In the genomic region with DNA sequence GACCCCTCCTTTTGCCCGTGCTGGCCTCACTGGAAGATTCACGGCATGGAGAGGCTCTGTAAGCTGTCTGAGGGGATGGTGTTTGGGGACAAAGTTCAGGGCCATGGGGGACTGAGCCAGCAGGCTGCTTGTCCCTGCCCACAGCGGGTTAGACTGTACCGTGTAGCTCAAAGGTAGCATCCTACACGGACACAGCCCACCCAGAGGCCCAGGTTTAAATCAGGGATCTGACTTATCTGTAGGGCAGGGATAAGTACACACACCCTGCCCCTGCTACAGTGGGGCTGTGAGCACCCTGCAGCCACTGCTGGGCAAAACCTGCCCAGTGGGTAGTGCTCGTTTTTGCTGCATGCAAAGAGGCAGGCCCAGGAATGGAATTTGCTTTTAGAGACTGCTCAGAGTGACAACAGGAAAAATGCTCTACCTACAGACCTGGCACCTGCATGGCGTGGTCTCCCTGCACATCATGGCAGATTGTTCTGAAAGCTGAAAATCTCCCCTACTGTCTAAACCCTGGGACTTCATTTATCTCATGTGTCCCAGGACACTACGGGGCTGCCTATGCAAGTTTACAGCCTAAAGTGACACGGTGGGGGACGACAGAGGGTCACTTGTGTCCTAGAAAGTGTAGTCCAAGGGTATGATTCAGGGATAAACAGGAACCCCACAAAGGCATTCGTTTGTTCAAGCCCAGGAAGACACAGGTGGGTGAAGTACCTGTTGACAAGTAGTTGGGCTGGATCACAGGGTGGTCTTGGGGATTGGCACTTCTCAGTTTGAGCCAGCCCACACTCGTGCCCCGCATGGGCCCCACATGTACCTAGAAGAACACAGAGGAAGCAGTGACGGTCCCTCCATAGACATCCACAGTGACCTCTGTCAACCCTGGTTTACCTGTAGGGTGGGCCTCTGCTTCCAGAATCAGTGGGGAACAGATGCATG, we compare ENCODE assay signal across 17 cellular contexts. TPM values are rescaled to one million over a fixed set of nuclear protein-coding genes. Genes with fewer than 3 reads are reported as not detected.
DNase-seq lines count a peak whose midpoint lies in the region; ATAC-seq and TF ChIP-seq lines count a peak whose summit lies in the region.
"Had no signal": no experiment of that assay in that cellular context is flagged by ENCODE, and none has a peak within 500 bp of the region (broad histone marks: within the 10 kb centered on the region; RNA-seq: fewer than 3 reads in every experiment).

No MANE protein-coding gene starts in this region.

- TF ChIP-seq POLR2A in gastroesophageal sphincter (IDR thresholded peaks at IDR 0.05), result no peak

- no peaks in the 10 kb centered on the region for H3K36me3 Mint-ChIP-seq in activated CD8-positive, alpha-beta memory T cell treated with anti-CD3 and anti-CD28 coated beads, Interleukin-2, amount 10 ng/mL, durations not matched to agents 7 days and 5 days

- no peak overlapping the region for H3K27ac Mint-ChIP-seq in activated CD8-positive, alpha-beta memory T cell treated with anti-CD3 and anti-CD28 coated beads, Interleukin-2, amount 10 ng/mL, durations not matched to agents 7 days and 5 days

- no peak overlapping the region for H3K4me3 Mint-ChIP-seq in activated CD8-positive, alpha-beta memory T cell treated with anti-CD3 and anti-CD28 coated beads, Interleukin-2, amount 10 ng/mL, durations not matched to agents 7 days and 5 days

- no peaks in the 10 kb centered on the region for H3K9me3 Mint-ChIP-seq in activated CD8-positive, alpha-beta memory T cell treated with anti-CD3 and anti-CD28 coated beads, Interleukin-2, amount 10 ng/mL, durations not matched to agents 7 days and 5 days (ENCODE audit: low read depth)

- H3K27ac ChIP-seq in caudate nucleus (ENCODE audit: low read depth, low read length) (peak overlapping the region; percentile 44), liver (ENCODE audit: low read depth in 1 of 2, low read length in 2 of 2) (no peak overlapping the region), temporal lobe (ENCODE audit: low read depth, low read length) (peak overlapping the region; percentile 61), gastroesophageal sphincter (no peak overlapping the region)
- H3K27ac ChIP-seq: BLaER1 treated with 17β-estradiol and CSF1 and Interleukin-3, amounts not matched to agents 10 nM and 100 nM; KMS-11 had no signal

- H3K9ac ChIP-seq in liver (ENCODE audit: low read depth in 1 of 2, low read length in 2 of 2), result no peak overlapping the region
- H3K9ac ChIP-seq: BLaER1 treated with 17β-estradiol and CSF1 and Interleukin-3, amounts not matched to agents 10 nM and 100 nM; KMS-11 had no signal

- H3K4me1 ChIP-seq in liver (ENCODE audit: control insufficient read depth in 4 of 4, insufficient read depth in 4 of 4, low read length in 3 of 4) (peaks cover 0 to 7% (median 0%) of the 10 kb centered on the region in 4 donors), gastroesophageal sphincter (no peaks in the 10 kb centered on the region)

- TF ChIP-seq CTCF in liver (IDR thresholded peaks at IDR 0.05; ENCODE audit: low read depth, low read length, missing input control) (no peak), gastroesophageal sphincter (IDR thresholded peaks at IDR 0.05) (no peak)

- ATAC-seq in activated CD8-positive, alpha-beta memory T cell treated with anti-CD3 and anti-CD28 coated beads, Interleukin-2, amount 10 ng/mL, durations not matched to agents 7 days and 5 days, result no peak
- ATAC-seq in gastroesophageal sphincter, result no peak

- peak; percentile 51 for DNase-seq in activated CD8-positive, alpha-beta memory T cell treated with anti-CD3 and anti-CD28 coated beads for 24 hours
- no peak for DNase-seq in activated CD8-positive, alpha-beta memory T cell treated with anti-CD3 and anti-CD28 coated beads, Interleukin-2, amount 10 ng/mL, durations not matched to agents 7 days and 5 days
- DNase-seq in caudate nucleus (lab: John Stamatoyannopoulos, UW), result no peak
- no peak for DNase-seq in GF-D8 (lab: John Stamatoyannopoulos, UW)
- no peak for DNase-seq in glomerular visceral epithelial cell (ENCODE audit: extremely low spot score)
- DNase-seq: DMS 273 treated with DMSO at 0.1 percent for 48 hours, EL, MG63, NCI-H1092 treated with DMSO at 0.1 percent for 48 hours, NCI-H1694, NCI-H2107, NCI-H748 treated with DMSO at 0.1 percent for 48 hours had no signal

- no peak for TF ChIP-seq EP300 in gastroesophageal sphincter (IDR thresholded peaks at IDR 0.05)

- no peaks in the 10 kb centered on the region for H3K27me3 ChIP-seq in liver (ENCODE audit: control insufficient read depth in 4 of 4, insufficient read depth in 4 of 4, low read length in 3 of 4)
- H3K27me3 ChIP-seq in gastroesophageal sphincter, result no peaks in the 10 kb centered on the region
- H3K27me3 ChIP-seq: BLaER1 treated with 17β-estradiol and CSF1 and Interleukin-3, amounts not matched to agents 10 nM and 100 nM; MG63 had no signal

- H3K36me3 ChIP-seq in liver (ENCODE audit: control insufficient read depth in 4 of 4, insufficient read depth in 3 of 4, low read depth in 1 of 4, low read length in 3 of 4), result peaks cover 15 to 74% (median 46%) of the 10 kb centered on the region in 4 donors
- H3K36me3 ChIP-seq in gastroesophageal sphincter, result peaks cover 0 to 18% of the 10 kb centered on the region in 2 donors
- H3K36me3 ChIP-seq: BLaER1 treated with 17β-estradiol and CSF1 and Interleukin-3, amounts not matched to agents 10 nM and 100 nM; MG63 had no signal

- CTCF ChIA-PET in activated CD8-positive, alpha-beta memory T cell treated with anti-CD3 and anti-CD28 coated beads, Interleukin-2, amount 10 ng/mL, durations not matched to agents 7 days and 5 days (lab: Charles Lee), result no interaction called here

- WGBS in liver, result 74% methylated on average over 14 of the region's 14 CpGs
- 91% methylated on average over 5 of the region's 14 CpGs; no CpG with 5 or more reads in 1 of the 2 donors for whole genome bisulfite sequencing in gastroesophageal sphincter (ENCODE audit: low coverage in 1 of 2), 2 donors

- no peaks in the 10 kb centered on the region for H3K9me3 ChIP-seq in liver (ENCODE audit: control insufficient read depth in 4 of 4, low read length in 3 of 4)
- no peaks in the 10 kb centered on the region for H3K9me3 ChIP-seq in gastroesophageal sphincter
- H3K9me3 ChIP-seq: BLaER1 treated with 17β-estradiol and CSF1 and Interleukin-3, amounts not matched to agents 10 nM and 100 nM; MG63 had no signal

- no peak overlapping the region for H3K4me3 ChIP-seq in liver (ENCODE audit: low read depth in 1 of 3, low read length in 3 of 3)
- no peak overlapping the region for H3K4me3 ChIP-seq in gastroesophageal sphincter
- H3K4me3 ChIP-seq: BLaER1 treated with 17β-estradiol and CSF1 and Interleukin-3, amounts not matched to agents 10 nM and 100 nM; MG63 had no signal

- peaks cover 6% of the 10 kb centered on the region for H3K27me3 Mint-ChIP-seq in activated CD8-positive, alpha-beta memory T cell treated with anti-CD3 and anti-CD28 coated beads, Interleukin-2, amount 10 ng/mL, durations not matched to agents 7 days and 5 days

- TF ChIP-seq RAD21 in liver (IDR thresholded peaks at IDR 0.05), result no peak

- H3K4me1 Mint-ChIP-seq in activated CD8-positive, alpha-beta memory T cell treated with anti-CD3 and anti-CD28 coated beads, Interleukin-2, amount 10 ng/mL, durations not matched to agents 7 days and 5 days, result no peaks in the 10 kb centered on the region

TF ChIP-seq in liver, 16 proteins besides CTCF, POLR2A, EP300 and RAD21:
- peak; percentile 48 to 49 for TF ChIP-seq HNF4A (conservative IDR thresholded peaks at IDR 0.05)
- TF ChIP-seq, protein P1, sequence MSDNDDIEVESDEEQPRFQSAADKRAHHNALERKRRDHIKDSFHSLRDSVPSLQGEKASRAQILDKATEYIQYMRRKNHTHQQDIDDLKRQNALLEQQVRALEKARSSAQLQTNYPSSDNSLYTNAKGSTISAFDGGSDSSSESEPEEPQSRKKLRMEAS (IDR thresholded peaks at IDR 0.05), result no peak

RNA-seq across cellular contexts. Expression of a gene that starts 27.7 kb away (rescaled TPM):
- 1 to 10 TPM in 1 of 2 experiments, under 1 TPM in 1; 0.53 to 1.0 TPM for total RNA-seq in activated CD8-positive, alpha-beta memory T cell treated with anti-CD3 and anti-CD28 coated beads, Interleukin-2, amount 10 ng/mL, durations not matched to agents 7 days and 5 days
- 10 to 100 TPM in 1 of 2 donors, 1 to 10 TPM in 1; 9.1 to 34.0 TPM for total RNA-seq in liver
- 10 to 100 TPM; 10.7 to 31.6 TPM for polyA plus RNA-seq in liver
- 1.2 TPM for total RNA-seq in temporal lobe
- total RNA-seq in gastroesophageal sphincter, result 10 to 100 TPM in 1 of 4 donors, 1 to 10 TPM in 2, under 1 TPM in 1; 0.78 to 13.1 (median 4.0) TPM

RNA-seq across cellular contexts. Expression of a gene that starts 27.9 kb away (rescaled TPM):
- total RNA-seq in activated CD8-positive, alpha-beta memory T cell treated with anti-CD3 and anti-CD28 coated beads, Interleukin-2, amount 10 ng/mL, durations not matched to agents 7 days and 5 days, result 1 to 10 TPM; 2.4 to 7.0 TPM
- 10 to 100 TPM; 11.8 to 14.6 TPM for total RNA-seq in liver
- polyA plus RNA-seq in liver, result 10 to 100 TPM; 17.0 to 21.6 TPM
- 2.2 TPM for total RNA-seq in temporal lobe
- total RNA-seq in gastroesophageal sphincter, result 1 to 10 TPM in 1 of 4 donors, under 1 TPM in 3; 0.19 to 1.1 (median 0.45) TPM

Comparison
In these comparisons a context has a peak if more than half of its experiments do, and no peak if none do; other contexts are left out.
1. H3K27ac ChIP-seq: peak in caudate nucleus (single experiment) and temporal lobe (single experiment); none in liver (0 of 2) and gastroesophageal sphincter (0 of 4).